ENCODE assay signal across 8 cellular contexts in genomic region chr12:13173537-13173936, GRCh38. TPM values are rescaled to one million over a fixed set of nuclear protein-coding genes. Genes with fewer than 3 reads are reported as not detected.
A peak's percentile ranks its signal among the peaks of the same experiment; 100 is the strongest.
DNase-seq lines count a peak whose midpoint lies in the region; ATAC-seq and TF ChIP-seq lines count a peak whose summit lies in the region.

No MANE protein-coding gene starts in this region.

- H3K36me3 Mint-ChIP-seq in stimulated activated effector memory CD8-positive, alpha-beta T cell treated with anti-CD3 and anti-CD28 coated beads, Interleukin-12 subunit alpha, Interleukin-12 subunit beta, amount 100 ng/mL, for 72 hours: no peaks in the 10 kb centered on the region

- peak overlapping the region; percentile 7 for H2AFZ ChIP-seq in hepatocyte

- H3K9me3 ChIP-seq in adipocyte (ENCODE audit: control insufficient read depth, low read length): no peaks in the 10 kb centered on the region
- no peaks in the 10 kb centered on the region for H3K9me3 ChIP-seq in hepatocyte (ENCODE audit: low read depth)

- peak overlapping the region; percentile 63 for H3K4me2 ChIP-seq in hepatocyte

- no peak overlapping the region for H3K4me3 Mint-ChIP-seq in stimulated activated effector memory CD8-positive, alpha-beta T cell treated with anti-CD3 and anti-CD28 coated beads, Interleukin-12 subunit alpha, Interleukin-12 subunit beta, amount 100 ng/mL, for 72 hours

- WGBS in hepatocyte (ENCODE audit: low lambda C conversion rate, missing lambda C conversion rate): 36% methylated on average over 6 of the region's 6 CpGs

- peak overlapping the region; percentile 82 for H3K9ac ChIP-seq in adipocyte (ENCODE audit: low read length)

- H3K4me3 ChIP-seq in adipocyte (ENCODE audit: low read length) (peak overlapping the region; percentile 58), hepatocyte (no peak overlapping the region)

- H3K4me1 ChIP-seq in adipocyte (ENCODE audit: control insufficient read depth, insufficient read depth, low read length) (peaks cover 72% of the 10 kb centered on the region), hepatocyte (ENCODE audit: insufficient read depth) (peaks cover 33% of the 10 kb centered on the region)

- H3K36me3 ChIP-seq in adipocyte (ENCODE audit: control insufficient read depth, insufficient read depth, low read length, severe bottlenecking) (no peaks in the 10 kb centered on the region), hepatocyte (replicated peaks; ENCODE audit: insufficient read depth, low read depth) (no peaks in the 10 kb centered on the region)

- H4K20me1 ChIP-seq in hepatocyte (ENCODE audit: insufficient read depth, poor library complexity, severe bottlenecking): no peaks in the 10 kb centered on the region

- H3K9me2 ChIP-seq in hepatocyte (replicated peaks; ENCODE audit: insufficient read depth): no peaks in the 10 kb centered on the region

- H3K79me2 ChIP-seq in hepatocyte: no peaks in the 10 kb centered on the region

- no peak overlapping the region for H3K27ac Mint-ChIP-seq in stimulated activated effector memory CD8-positive, alpha-beta T cell treated with anti-CD3 and anti-CD28 coated beads, Interleukin-12 subunit alpha, Interleukin-12 subunit beta, amount 100 ng/mL, for 72 hours

- H3K27me3 ChIP-seq in adipocyte (replicated peaks; ENCODE audit: control insufficient read depth, insufficient read depth, low read length) (no peaks in the 10 kb centered on the region), hepatocyte (no peaks in the 10 kb centered on the region)

- no peaks in the 10 kb centered on the region for H3K9me3 Mint-ChIP-seq in stimulated activated effector memory CD8-positive, alpha-beta T cell treated with anti-CD3 and anti-CD28 coated beads, Interleukin-12 subunit alpha, Interleukin-12 subunit beta, amount 100 ng/mL, for 72 hours

- DNase-seq in Daoy (ENCODE audit: low read depth): peak; percentile 94
- peak; percentile 93 for DNase-seq in adipocyte (ENCODE audit: low read depth)
- DNase-seq in hepatocyte (ENCODE audit: low spot score): peak; percentile 80
- peak in 1 of 2 donors; percentile 67 for DNase-seq in stimulated activated effector memory CD8-positive, alpha-beta T cell treated with anti-CD3 and anti-CD28 coated beads, Interleukin-12 subunit alpha, Interleukin-12 subunit beta, amount 100 ng/mL, for 72 hours (ENCODE audit: low spot score in 2 of 2)
- DNase-seq in NCI-H187 treated with DMSO at 0.1 percent for 48 hours (lab: John Stamatoyannopoulos, UW): no peak
- no peak for DNase-seq in RPMI8226

- peaks cover 28% of the 10 kb centered on the region for H3K4me1 Mint-ChIP-seq in stimulated activated effector memory CD8-positive, alpha-beta T cell treated with anti-CD3 and anti-CD28 coated beads, Interleukin-12 subunit alpha, Interleukin-12 subunit beta, amount 100 ng/mL, for 72 hours

- H3K27ac ChIP-seq in hepatocyte: peak overlapping the region; percentile 94

- TF ChIP-seq CTCF in hepatocyte (IDR thresholded peaks at IDR 0.05; ENCODE audit: poor library complexity): no peak

- ATAC-seq in GM19468 (IDR thresholded peaks at IDR 0.05; ENCODE audit: extremely low read depth, unreplicated experiment) (peak; percentile 86), HG03460 (IDR thresholded peaks at IDR 0.05; ENCODE audit: unreplicated experiment) (peak; percentile 97)
- peak; percentile 97 for ATAC-seq in stimulated activated effector memory CD8-positive, alpha-beta T cell treated with anti-CD3 and anti-CD28 coated beads, Interleukin-12 subunit alpha, Interleukin-12 subunit beta, amount 100 ng/mL, for 72 hours

RNA-seq across cellular contexts. Expression of gene EMP1, which starts 23.0 kb away (rescaled TPM):
- total RNA-seq in Daoy (2014; rRNA removed; shearing (Covaris generic)): 116 and 250 TPM in 2 replicates
- total RNA-seq in hepatocyte: 39.9 and 67.3 TPM in 2 replicates
- 51.1 and 52.6 TPM in 2 replicates for polyA plus RNA-seq in hepatocyte

Comparison
In these comparisons a context has a peak if more than half of its experiments do, and no peak if none do; other contexts are left out.
1. DNase-seq: peak in Daoy (single experiment), adipocyte (single experiment) and hepatocyte (single experiment); none in NCI-H187 treated with DMSO at 0.1 percent for 48 hours (single experiment) and RPMI8226 (single experiment).
2. Peak in every context shown above with its lines, with median percentiles within 50 percentile points of each other: ATAC-seq.